In the genomic region with DNA sequence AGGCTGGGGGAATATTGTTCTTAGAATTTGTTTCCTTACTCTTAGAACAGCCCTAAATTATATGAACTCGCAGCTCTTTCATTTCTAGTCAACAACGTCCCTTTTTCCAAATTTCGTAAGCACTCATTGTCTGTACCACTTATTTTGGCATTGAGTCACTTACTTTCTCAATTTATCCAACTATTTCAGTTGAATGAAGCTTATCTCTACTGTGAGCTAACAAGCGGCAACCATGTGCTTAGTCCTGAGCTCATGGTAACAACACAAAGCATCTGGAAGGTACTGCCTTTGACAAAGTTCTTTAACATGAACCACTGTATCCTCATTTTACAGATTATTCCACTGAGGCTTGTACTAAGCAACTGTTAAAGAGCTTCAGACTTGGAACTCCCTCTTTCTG, we compare ENCODE assay signal across 11 cellular contexts.
DNase-seq lines count a peak whose midpoint lies in the region; ATAC-seq and TF ChIP-seq lines count a peak whose summit lies in the region.
"Had no signal": no experiment of that assay in that cellular context is flagged by ENCODE, and none has a peak within 500 bp of the region (broad histone marks: within the 10 kb centered on the region; RNA-seq: fewer than 3 reads in every experiment).

No MANE protein-coding gene starts in this region.

- H3K27ac Mint-ChIP-seq in neural progenitor cell = no peak overlapping the region
- H3K27ac Mint-ChIP-seq: progenitor cell of endocrine pancreas had no signal

- H3K4me1 ChIP-seq in neural progenitor cell = peaks cover 38% of the 10 kb centered on the region

- H3K9ac ChIP-seq in neural progenitor cell = no peak overlapping the region

- no peak overlapping the region for H3K4me3 ChIP-seq in neural progenitor cell

- no peak overlapping the region for H3K4me2 ChIP-seq in neural progenitor cell

- peak overlapping the region; percentile 6 for H2AFZ ChIP-seq in neural progenitor cell (replicated peaks)

- ATAC-seq in GM19023 (IDR thresholded peaks at IDR 0.05; ENCODE audit: unreplicated experiment) (peak; percentile 13), HG03097 (IDR thresholded peaks at IDR 0.05; ENCODE audit: low FRiP score, unreplicated experiment) (peak; percentile 5), HG03108 (IDR thresholded peaks at IDR 0.05; ENCODE audit: unreplicated experiment) (no peak)

- peaks cover 1% of the 10 kb centered on the region for H3K9me3 Mint-ChIP-seq in neural progenitor cell

- H4K20me1 ChIP-seq in neural progenitor cell (ENCODE audit: low read depth) = no peaks in the 10 kb centered on the region

- peak; percentile 14 for DNase-seq in SKM-1 treated with dmso at 0.1 percent for 144 hours (lab: John Stamatoyannopoulos, UW; ENCODE audit: unreplicated experiment)
- DNase-seq in neural progenitor cell (ENCODE audit: low spot score) = no peak
- DNase-seq in activated gamma-delta T cell (lab: John Stamatoyannopoulos, UW) = no peak
- DNase-seq in AG20443 (ENCODE audit: low spot score) = no peak
- no peak for DNase-seq in AML-193 (lab: John Stamatoyannopoulos, UW)
- DNase-seq: NCI-H446 treated with DMSO at 0.1 percent for 48 hours, T-helper 1 cell had no signal

- no peaks in the 10 kb centered on the region for H3K36me3 ChIP-seq in neural progenitor cell

- no peaks in the 10 kb centered on the region for H3K79me2 ChIP-seq in neural progenitor cell (ENCODE audit: low read depth)

- no peaks in the 10 kb centered on the region for H3K27me3 ChIP-seq in neural progenitor cell

- H3F3A ChIP-seq in neural progenitor cell (ENCODE audit: low read depth) = peaks cover 7% of the 10 kb centered on the region

- no peaks in the 10 kb centered on the region for H3K9me3 ChIP-seq in neural progenitor cell (ENCODE audit: low read depth)

- no peak for TF ChIP-seq CTCF in neural progenitor cell (IDR thresholded peaks at IDR 0.05)

- peaks cover 6% of the 10 kb centered on the region for H3K27me3 Mint-ChIP-seq in neural progenitor cell (ENCODE audit: insufficient read depth, low read depth)

- H3K4me1 Mint-ChIP-seq in neural progenitor cell = peaks cover 22% of the 10 kb centered on the region

- no peak overlapping the region for H3K27ac ChIP-seq in neural progenitor cell

- peaks cover 1% of the 10 kb centered on the region for H3K36me3 Mint-ChIP-seq in neural progenitor cell

- H3K4me3 Mint-ChIP-seq in neural progenitor cell = no peak overlapping the region
